In the genomic region with DNA sequence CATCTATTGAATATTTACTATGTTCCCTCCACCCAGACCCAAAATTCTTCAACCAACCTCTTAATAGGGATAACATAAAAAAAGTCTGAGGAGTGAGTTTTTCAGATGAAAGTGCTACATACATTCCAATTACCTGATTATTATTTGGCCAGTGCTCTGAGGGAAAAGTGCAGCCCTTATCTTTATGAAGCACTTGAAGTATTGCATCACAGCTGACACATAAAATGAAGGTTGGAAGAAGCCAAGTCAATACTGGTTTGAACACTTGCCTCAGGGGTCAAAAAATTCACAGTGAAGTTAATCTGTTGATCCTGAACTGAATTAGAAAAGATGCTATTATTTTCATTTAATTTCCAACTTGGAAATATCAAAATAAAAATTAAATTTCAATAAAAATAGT, we compare ENCODE assay signal across 1 cellular context.
TF ChIP-seq lines count a peak whose summit lies in the region.

No MANE protein-coding gene starts in this region.

TF ChIP-seq in HEK293, 187 proteins besides CTCF, POLR2A, EP300 and RAD21 (continued from another document):
- TF ChIP-seq, protein P1, sequence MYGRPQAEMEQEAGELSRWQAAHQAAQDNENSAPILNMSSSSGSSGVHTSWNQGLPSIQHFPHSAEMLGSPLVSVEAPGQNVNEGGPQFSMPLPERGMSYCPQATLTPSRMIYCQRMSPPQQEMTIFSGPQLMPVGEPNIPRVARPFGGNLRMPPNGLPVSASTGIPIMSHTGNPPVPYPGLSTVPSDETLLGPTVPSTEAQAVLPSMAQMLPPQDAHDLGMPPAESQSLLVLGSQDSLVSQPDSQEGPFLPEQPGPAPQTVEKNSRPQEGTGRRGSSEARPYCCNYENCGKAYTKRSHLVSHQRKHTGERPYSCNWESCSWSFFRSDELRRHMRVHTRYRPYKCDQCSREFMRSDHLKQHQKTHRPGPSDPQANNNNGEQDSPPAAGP (tag by site-specific recombination; IDR thresholded peaks at IDR 0.05): no peak
- no peak for TF ChIP-seq KLF9 (tag by site-specific recombination; IDR thresholded peaks at IDR 0.05; ENCODE audit: low read depth)
- TF ChIP-seq, protein P2, sequence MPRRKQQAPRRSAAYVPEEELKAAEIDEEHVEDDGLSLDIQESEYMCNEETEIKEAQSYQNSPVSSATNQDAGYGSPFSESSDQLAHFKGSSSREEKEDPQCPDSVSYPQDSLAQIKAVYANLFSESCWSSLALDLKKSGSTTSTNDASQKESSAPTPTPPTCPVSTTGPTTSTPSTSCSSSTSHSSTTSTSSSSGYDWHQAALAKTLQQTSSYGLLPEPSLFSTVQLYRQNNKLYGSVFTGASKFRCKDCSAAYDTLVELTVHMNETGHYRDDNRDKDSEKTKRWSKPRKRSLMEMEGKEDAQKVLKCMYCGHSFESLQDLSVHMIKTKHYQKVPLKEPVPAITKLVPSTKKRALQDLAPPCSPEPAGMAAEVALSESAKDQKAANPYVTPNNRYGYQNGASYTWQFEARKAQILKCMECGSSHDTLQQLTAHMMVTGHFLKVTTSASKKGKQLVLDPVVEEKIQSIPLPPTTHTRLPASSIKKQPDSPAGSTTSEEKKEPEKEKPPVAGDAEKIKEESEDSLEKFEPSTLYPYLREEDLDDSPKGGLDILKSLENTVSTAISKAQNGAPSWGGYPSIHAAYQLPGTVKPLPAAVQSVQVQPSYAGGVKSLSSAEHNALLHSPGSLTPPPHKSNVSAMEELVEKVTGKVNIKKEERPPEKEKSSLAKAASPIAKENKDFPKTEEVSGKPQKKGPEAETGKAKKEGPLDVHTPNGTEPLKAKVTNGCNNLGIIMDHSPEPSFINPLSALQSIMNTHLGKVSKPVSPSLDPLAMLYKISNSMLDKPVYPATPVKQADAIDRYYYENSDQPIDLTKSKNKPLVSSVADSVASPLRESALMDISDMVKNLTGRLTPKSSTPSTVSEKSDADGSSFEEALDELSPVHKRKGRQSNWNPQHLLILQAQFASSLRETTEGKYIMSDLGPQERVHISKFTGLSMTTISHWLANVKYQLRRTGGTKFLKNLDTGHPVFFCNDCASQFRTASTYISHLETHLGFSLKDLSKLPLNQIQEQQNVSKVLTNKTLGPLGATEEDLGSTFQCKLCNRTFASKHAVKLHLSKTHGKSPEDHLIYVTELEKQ (tag by site-specific recombination; IDR thresholded peaks at IDR 0.05; ENCODE audit: borderline replicate concordance): no peak
- TF ChIP-seq ZBTB7A (tag by site-specific recombination; IDR thresholded peaks at IDR 0.05; ENCODE audit: low read depth): no peak
- no peak for TF ChIP-seq ZNF221 (tag by site-specific recombination; IDR thresholded peaks at IDR 0.05; ENCODE audit: borderline replicate concordance)
- TF ChIP-seq GLIS2 (tag by site-specific recombination; IDR thresholded peaks at IDR 0.05): no peak
- TF ChIP-seq ZNF148 (tag by site-specific recombination; IDR thresholded peaks at IDR 0.05; ENCODE audit: borderline replicate concordance): no peak
- no peak for TF ChIP-seq ZNF121 (tag by site-specific recombination; IDR thresholded peaks at IDR 0.05)
- peak; percentile 78 for TF ChIP-seq PRDM10 (tag by site-specific recombination; IDR thresholded peaks at IDR 0.05)
- no peak for TF ChIP-seq ZNF404 (tag by site-specific recombination; IDR thresholded peaks at IDR 0.05)
- TF ChIP-seq ZNF175 (tag by site-specific recombination; IDR thresholded peaks at IDR 0.05): no peak
- no peak for TF ChIP-seq ZNF423 (tag by site-specific recombination; IDR thresholded peaks at IDR 0.05)
- peak; percentile 98 for TF ChIP-seq PRDM6 (tag by site-specific recombination; IDR thresholded peaks at IDR 0.05)
- TF ChIP-seq ZSCAN23 (tag by site-specific recombination; IDR thresholded peaks at IDR 0.05): no peak
- no peak for TF ChIP-seq ZNF133 (tag by site-specific recombination; IDR thresholded peaks at IDR 0.05)
- TF ChIP-seq KLF1 (tag by site-specific recombination; IDR thresholded peaks at IDR 0.05): no peak
- TF ChIP-seq, protein P3, sequence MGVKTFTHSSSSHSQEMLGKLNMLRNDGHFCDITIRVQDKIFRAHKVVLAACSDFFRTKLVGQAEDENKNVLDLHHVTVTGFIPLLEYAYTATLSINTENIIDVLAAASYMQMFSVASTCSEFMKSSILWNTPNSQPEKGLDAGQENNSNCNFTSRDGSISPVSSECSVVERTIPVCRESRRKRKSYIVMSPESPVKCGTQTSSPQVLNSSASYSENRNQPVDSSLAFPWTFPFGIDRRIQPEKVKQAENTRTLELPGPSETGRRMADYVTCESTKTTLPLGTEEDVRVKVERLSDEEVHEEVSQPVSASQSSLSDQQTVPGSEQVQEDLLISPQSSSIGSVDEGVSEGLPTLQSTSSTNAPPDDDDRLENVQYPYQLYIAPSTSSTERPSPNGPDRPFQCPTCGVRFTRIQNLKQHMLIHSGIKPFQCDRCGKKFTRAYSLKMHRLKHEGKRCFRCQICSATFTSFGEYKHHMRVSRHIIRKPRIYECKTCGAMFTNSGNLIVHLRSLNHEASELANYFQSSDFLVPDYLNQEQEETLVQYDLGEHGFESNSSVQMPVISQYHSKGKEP (tag by site-specific recombination; IDR thresholded peaks at IDR 0.05): peak; percentile 97
- 0 out of 2 replicates have a peak, but pooled peaks have one; percentile 26 for TF ChIP-seq MZF1 (tag by site-specific recombination; IDR thresholded peaks at IDR 0.05; ENCODE audit: borderline replicate concordance)
- no peak for TF ChIP-seq EGR2 (tag by site-specific recombination; IDR thresholded peaks at IDR 0.05; ENCODE audit: low read depth)
- peak; percentile 83 for TF ChIP-seq ZNF843 (tag by site-specific recombination; IDR thresholded peaks at IDR 0.05)
- no peak for TF ChIP-seq KLF8 (tag by site-specific recombination; IDR thresholded peaks at IDR 0.05)
- no peak for TF ChIP-seq ZNF792 (tag by site-specific recombination; IDR thresholded peaks at IDR 0.05)
- TF ChIP-seq ZNF324 (tag by site-specific recombination; IDR thresholded peaks at IDR 0.05): no peak
- TF ChIP-seq, protein P4, sequence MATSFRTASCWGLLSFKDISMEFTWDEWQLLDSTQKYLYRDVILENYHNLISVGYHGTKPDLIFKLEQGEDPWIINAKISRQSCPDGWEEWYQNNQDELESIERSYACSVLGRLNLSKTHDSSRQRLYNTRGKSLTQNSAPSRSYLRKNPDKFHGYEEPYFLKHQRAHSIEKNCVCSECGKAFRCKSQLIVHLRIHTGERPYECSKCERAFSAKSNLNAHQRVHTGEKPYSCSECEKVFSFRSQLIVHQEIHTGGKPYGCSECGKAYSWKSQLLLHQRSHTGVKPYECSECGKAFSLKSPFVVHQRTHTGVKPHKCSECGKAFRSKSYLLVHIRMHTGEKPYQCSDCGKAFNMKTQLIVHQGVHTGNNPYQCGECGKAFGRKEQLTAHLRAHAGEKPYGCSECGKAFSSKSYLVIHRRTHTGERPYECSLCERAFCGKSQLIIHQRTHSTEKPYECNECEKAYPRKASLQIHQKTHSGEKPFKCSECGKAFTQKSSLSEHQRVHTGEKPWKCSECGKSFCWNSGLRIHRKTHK (tag by site-specific recombination; IDR thresholded peaks at IDR 0.05): no peak
- TF ChIP-seq, protein P5, sequence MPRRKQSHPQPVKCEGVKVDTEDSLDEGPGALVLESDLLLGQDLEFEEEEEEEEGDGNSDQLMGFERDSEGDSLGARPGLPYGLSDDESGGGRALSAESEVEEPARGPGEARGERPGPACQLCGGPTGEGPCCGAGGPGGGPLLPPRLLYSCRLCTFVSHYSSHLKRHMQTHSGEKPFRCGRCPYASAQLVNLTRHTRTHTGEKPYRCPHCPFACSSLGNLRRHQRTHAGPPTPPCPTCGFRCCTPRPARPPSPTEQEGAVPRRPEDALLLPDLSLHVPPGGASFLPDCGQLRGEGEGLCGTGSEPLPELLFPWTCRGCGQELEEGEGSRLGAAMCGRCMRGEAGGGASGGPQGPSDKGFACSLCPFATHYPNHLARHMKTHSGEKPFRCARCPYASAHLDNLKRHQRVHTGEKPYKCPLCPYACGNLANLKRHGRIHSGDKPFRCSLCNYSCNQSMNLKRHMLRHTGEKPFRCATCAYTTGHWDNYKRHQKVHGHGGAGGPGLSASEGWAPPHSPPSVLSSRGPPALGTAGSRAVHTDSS (tag by site-specific recombination; IDR thresholded peaks at IDR 0.05): no peak
- TF ChIP-seq ZNF677 (tag by site-specific recombination; IDR thresholded peaks at IDR 0.05): no peak
- TF ChIP-seq GLI2 (tag by site-specific recombination; IDR thresholded peaks at IDR 0.05; ENCODE audit: borderline replicate concordance, low read depth): no peak
- no peak for TF ChIP-seq ZNF621 (tag by site-specific recombination; IDR thresholded peaks at IDR 0.05)
- TF ChIP-seq ZNF473 (tag by site-specific recombination; IDR thresholded peaks at IDR 0.05): no peak
- no peak for TF ChIP-seq MYNN (tag by site-specific recombination; IDR thresholded peaks at IDR 0.05; ENCODE audit: borderline replicate concordance)
- peak; percentile 50; the same call in 1 of the 2 replicates for TF ChIP-seq SP7 (tag by site-specific recombination; IDR thresholded peaks at IDR 0.05)
- peak; percentile 57; the same call in 1 of the 2 replicates for TF ChIP-seq PRDM4 (tag by site-specific recombination; IDR thresholded peaks at IDR 0.05)
- TF ChIP-seq ZNF514 (tag by site-specific recombination; IDR thresholded peaks at IDR 0.05): no peak
- TF ChIP-seq, protein P6, sequence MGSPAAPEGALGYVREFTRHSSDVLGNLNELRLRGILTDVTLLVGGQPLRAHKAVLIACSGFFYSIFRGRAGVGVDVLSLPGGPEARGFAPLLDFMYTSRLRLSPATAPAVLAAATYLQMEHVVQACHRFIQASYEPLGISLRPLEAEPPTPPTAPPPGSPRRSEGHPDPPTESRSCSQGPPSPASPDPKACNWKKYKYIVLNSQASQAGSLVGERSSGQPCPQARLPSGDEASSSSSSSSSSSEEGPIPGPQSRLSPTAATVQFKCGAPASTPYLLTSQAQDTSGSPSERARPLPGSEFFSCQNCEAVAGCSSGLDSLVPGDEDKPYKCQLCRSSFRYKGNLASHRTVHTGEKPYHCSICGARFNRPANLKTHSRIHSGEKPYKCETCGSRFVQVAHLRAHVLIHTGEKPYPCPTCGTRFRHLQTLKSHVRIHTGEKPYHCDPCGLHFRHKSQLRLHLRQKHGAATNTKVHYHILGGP (tag by site-specific recombination; IDR thresholded peaks at IDR 0.05): no peak
